ENCODE assay signal across 9 cellular contexts in genomic region chr20:31669876-31670275, GRCh38. TPM values are rescaled to one million over a fixed set of nuclear protein-coding genes. Genes with fewer than 3 reads are reported as not detected.
DNase-seq lines count a peak whose midpoint lies in the region; ATAC-seq, FAIRE-seq and TF ChIP-seq lines count a peak whose summit lies in the region.
"Had no signal": no experiment of that assay in that cellular context is flagged by ENCODE, and none has a peak within 500 bp of the region (broad histone marks: within the 10 kb centered on the region; RNA-seq: fewer than 3 reads in every experiment).

No MANE protein-coding gene starts in this region.

- CTCF ChIA-PET in A549 (lab: Yijun Ruan, JAX) = interaction anchor here (0.5 to 11.6 kb wide), 6 partner anchors 8 to 69 kb away, joined by 3 to 88 read pairs (median 6); partner anchors contain the start of gene BCL2L1

- no peak for TF ChIP-seq RAD21 in A549 (conservative IDR thresholded peaks at IDR 0.05 in 1 of 2, IDR thresholded peaks at IDR 0.05 in 1 of 2)

- no peaks in the 10 kb centered on the region for H3K9me3 ChIP-seq in A549
- no peaks in the 10 kb centered on the region for H3K9me3 ChIP-seq in RWPE2 (ENCODE audit: severe bottlenecking)
- H3K9me3 ChIP-seq in esophagus (ENCODE audit: control insufficient read depth in 2 of 2, insufficient read depth in 1 of 2, low read depth in 1 of 2, low read length in 1 of 2) = no peaks in the 10 kb centered on the region
- no peaks in the 10 kb centered on the region for H3K9me3 ChIP-seq in neuronal stem cell (replicated peaks in 1 of 2; ENCODE audit: control insufficient read depth in 2 of 2, insufficient read depth in 1 of 2, low read depth in 1 of 2, low read length in 2 of 2)
- no peaks in the 10 kb centered on the region for H3K9me3 ChIP-seq in HAP-1

- H3K27me3 ChIP-seq in RWPE2 (ENCODE audit: insufficient read depth, poor library complexity, severe bottlenecking) (no peaks in the 10 kb centered on the region), esophagus (ENCODE audit: control insufficient read depth in 1 of 2, insufficient read depth in 2 of 2, low read length in 2 of 2) (no peaks in the 10 kb centered on the region), neuronal stem cell (ENCODE audit: control insufficient read depth in 3 of 3, insufficient read depth in 3 of 3, low read depth in 1 of 3, low read length in 3 of 3) (no peaks in the 10 kb centered on the region), HAP-1 (ENCODE audit: low read depth) (no peaks in the 10 kb centered on the region)

- H2AK5ac ChIP-seq in neuronal stem cell (ENCODE audit: low read depth, low read length) = no peak overlapping the region

- no peak for ATAC-seq in A549
- ATAC-seq in RWPE2 (ENCODE audit: low read depth) = no peak
- ATAC-seq in HG03280 (IDR thresholded peaks at IDR 0.05; ENCODE audit: unreplicated experiment) = no peak

- no peak overlapping the region for H2BK120ac ChIP-seq in neuronal stem cell (ENCODE audit: low read depth, low read length)

- no peak for TF ChIP-seq CTCF in A549 (IDR thresholded peaks at IDR 0.05)
- TF ChIP-seq CTCF in RWPE2 (IDR thresholded peaks at IDR 0.05; ENCODE audit: poor library complexity, severe bottlenecking) = no peak

- peaks cover 91% of the 10 kb centered on the region for H3K4me1 ChIP-seq in A549
- H3K4me1 ChIP-seq in RWPE2 (ENCODE audit: insufficient read depth, poor library complexity, severe bottlenecking) = peaks cover 2% of the 10 kb centered on the region
- peaks cover 2 to 11% of the 10 kb centered on the region in 2 donors for H3K4me1 ChIP-seq in esophagus (ENCODE audit: control insufficient read depth in 2 of 2, insufficient read depth in 2 of 2, low read length in 1 of 2)
- peaks cover 0 to 8% of the 10 kb centered on the region in 2 donors for H3K4me1 ChIP-seq in neuronal stem cell (ENCODE audit: control insufficient read depth in 2 of 2, insufficient read depth in 1 of 2, low read depth in 1 of 2, low read length in 2 of 2)
- peaks cover 8% of the 10 kb centered on the region for H3K4me1 ChIP-seq in HAP-1

- TF ChIP-seq EP300 in A549 (IDR thresholded peaks at IDR 0.05) = no peak

- no peak overlapping the region for H3K9ac ChIP-seq in neuronal stem cell (ENCODE audit: low read depth, low read length, poor library complexity)

- H3K4me3 ChIP-seq in A549 (no peak overlapping the region), RWPE2 (ENCODE audit: severe bottlenecking) (no peak overlapping the region), esophagus (ENCODE audit: low read depth in 1 of 2, low read length in 2 of 2) (no peak overlapping the region), neuronal stem cell (ENCODE audit: low read length in 2 of 2) (no peak overlapping the region), HAP-1 (no peak overlapping the region)

- H4K8ac ChIP-seq in neuronal stem cell (ENCODE audit: low read depth, low read length) = no peak overlapping the region

- POLR2A ChIA-PET in A549 (lab: Yijun Ruan, JAX) = no interaction called here

- no peak overlapping the region for H3K14ac ChIP-seq in neuronal stem cell (ENCODE audit: low read length)

- H3K36me3 ChIP-seq in RWPE2 (ENCODE audit: low read depth) (peaks cover 99% of the 10 kb centered on the region), esophagus (ENCODE audit: control insufficient read depth in 2 of 2, insufficient read depth in 2 of 2, low read length in 1 of 2) (peaks cover 3 to 20% of the 10 kb centered on the region in 2 donors), neuronal stem cell (replicated peaks in 1 of 2; ENCODE audit: control insufficient read depth in 2 of 2, insufficient read depth in 2 of 2, low read length in 2 of 2) (peaks cover 9 to 51% of the 10 kb centered on the region in 2 donors), HAP-1 (replicated peaks) (peaks cover 11% of the 10 kb centered on the region)

- H3K18ac ChIP-seq in neuronal stem cell (ENCODE audit: low read length) = no peak overlapping the region

- H4K91ac ChIP-seq in neuronal stem cell (ENCODE audit: low read depth, low read length, poor library complexity) = no peak overlapping the region

- TF ChIP-seq POLR2A in A549 (IDR thresholded peaks at IDR 0.05; ENCODE audit: low read length) = no peak

- WGBS in A549 (ENCODE audit: missing lambda C conversion rate) = 78% methylated on average over 3 of the region's 3 CpGs
- WGBS in esophagus, 2 donors = 55 to 58% methylated on average over 3 of the region's 3 CpGs
- no CpG with 5 or more reads among the region's 3 CpGs for WGBS in neuronal stem cell (ENCODE audit: extremely low coverage in 2 of 2, insufficient read length in 2 of 2, insufficient replicate concordance in 1 of 2), 2 donors

- no peak overlapping the region for H2AFZ ChIP-seq in neuronal stem cell (ENCODE audit: low read length)

- in situ Hi-C loops in HAP-1 (cut with MboI; ENCODE audit: low sequenced_read_pairs) = no loop called here

- peaks cover 5% of the 10 kb centered on the region for H3K79me1 ChIP-seq in neuronal stem cell (ENCODE audit: low read depth, low read length)

- H2BK5ac ChIP-seq in neuronal stem cell (ENCODE audit: low read length) = peak overlapping the region; percentile 14

- H3K23ac ChIP-seq in neuronal stem cell (ENCODE audit: low read depth, low read length, poor library complexity) = no peak overlapping the region

- no peak overlapping the region for H2BK12ac ChIP-seq in neuronal stem cell (ENCODE audit: low read length)

- H3K27ac ChIP-seq in A549 (peak overlapping the region in 1 of 2 experiments; percentile 57; a peak in 3 of 6 replicates), RWPE2 (ENCODE audit: poor library complexity, severe bottlenecking) (peak overlapping the region; percentile 47), esophagus (ENCODE audit: low read depth in 2 of 2, low read length in 1 of 2) (peak overlapping the region; percentile 62 to 74), neuronal stem cell (replicated peaks; ENCODE audit: low read length) (no peak overlapping the region)

- H3K4me2 ChIP-seq in A549 (no peak overlapping the region), neuronal stem cell (ENCODE audit: insufficient read depth, low read length, poor library complexity, severe bottlenecking) (no peak overlapping the region)

- DNase-seq in A549 (ENCODE audit: low read depth in 1 of 2, low spot score in 1 of 2) (no peak), RWPE2 (ENCODE audit: low spot score) (no peak), neuronal stem cell (ENCODE audit: low spot score) (no peak), HAP-1 (ENCODE audit: low spot score in 2 of 2) (no peak), ecto neural progenitor cell (ENCODE audit: low spot score) (no peak)
- no peak for DNase-seq in stimulated activated CD4-positive, alpha-beta T cell treated with anti-CD3 and anti-CD28 coated beads, Interleukin-4, amount 100 ng/mL, for 24 hours

- no peak overlapping the region for H2BK15ac ChIP-seq in neuronal stem cell (ENCODE audit: low read length)

- no peak overlapping the region for H3K4ac ChIP-seq in neuronal stem cell (ENCODE audit: low read length)

- no peak for FAIRE-seq in A549 (lab: Jason Lieb, UNC)
- FAIRE-seq: frontal cortex had no signal

TF ChIP-seq in A549, 52 proteins besides CTCF, POLR2A, EP300 and RAD21:
- TF ChIP-seq FOXS1 (CRISPR knock-in tag; IDR thresholded peaks at IDR 0.05) (no peak), REST (IDR thresholded peaks at IDR 0.05) (peak; percentile 49)

RNA-seq across cellular contexts. Expression of gene COX4I2, which starts 32.2 kb away (rescaled TPM):
- not detected in 2 replicates for polyA plus RNA-seq in A549 (2011; rRNA removed)
- polyA plus RNA-seq in A549 (2012; cell fraction: cytosol; rRNA removed) = not detected in 2 replicates
- polyA plus RNA-seq in A549 (2012; cell fraction: nucleus; rRNA removed) = not detected in 2 replicates
- not detected in 3 replicates for polyA plus RNA-seq in A549 (2017; fragmentation: RNase III; extraction: RNeasy Plus Mini Kit Qiagen cat#74134 plus additional on column Dnase treatment)
- not detected in 2 replicates for polyA minus RNA-seq in A549 (2011; rRNA and poly(A)+ RNA removed)
- polyA plus RNA-seq in esophagus = 1 to 10 TPM; 2.6 to 3.8 TPM
- 0.10 TPM for polyA plus RNA-seq in neuronal stem cell (2013, experiment 1 of 2)
- polyA plus RNA-seq in neuronal stem cell (2013, experiment 2 of 2) = not detected

RNA-seq across cellular contexts. Expression of gene BCL2L1, which starts 52.8 kb away (rescaled TPM):
- 159 and 178 TPM in 2 replicates for polyA plus RNA-seq in A549 (2011; rRNA removed)
- polyA plus RNA-seq in A549 (2012; cell fraction: cytosol; rRNA removed) = 100 and 118 TPM in 2 replicates
- polyA plus RNA-seq in A549 (2012; cell fraction: nucleus; rRNA removed) = 93.5 and 108 TPM in 2 replicates
- 143 to 157 TPM (median 154 TPM) in 3 replicates for polyA plus RNA-seq in A549 (2017; fragmentation: RNase III; extraction: RNeasy Plus Mini Kit Qiagen cat#74134 plus additional on column Dnase treatment)
- 116 and 122 TPM in 2 replicates for polyA minus RNA-seq in A549 (2011; rRNA and poly(A)+ RNA removed)
- polyA plus RNA-seq in esophagus = 10 to 100 TPM; 60.0 to 80.9 TPM
- 37.9 TPM for polyA plus RNA-seq in neuronal stem cell (2013, experiment 1 of 2)
- 38.2 TPM for polyA plus RNA-seq in neuronal stem cell (2013, experiment 2 of 2)
